In genomic region chr4:114384629-114385028, GRCh38 we compare ENCODE assay signal across 8 cellular contexts.
DNase-seq lines count a peak whose midpoint lies in the region; ATAC-seq and TF ChIP-seq lines count a peak whose summit lies in the region.

No MANE protein-coding gene starts in this region.

- DNase-seq in DND-41 (no peak), Karpas-422 (peak; percentile 78), astrocyte of the spinal cord (ENCODE audit: low read depth, low spot score) (peak; percentile 68), medulla oblongata (ENCODE audit: extremely low spot score) (peak; percentile 56), GM19240 (ENCODE audit: insufficient read length, low spot score) (no peak), stomach (no peak)
- no peak for DNase-seq in activated CD4-positive, alpha-beta T cell treated with anti-CD3 and anti-CD28 coated beads, Interleukin-2, amount 50 U/mL, for 4 hours

- 0 out of 2 replicates have a peak, but pooled peaks cover 4% of the 10 kb centered on the region for H4K20me1 ChIP-seq in DND-41 (ENCODE audit: insufficient read depth, low read length)
- no peaks in the 10 kb centered on the region for H4K20me1 ChIP-seq in Karpas-422 (ENCODE audit: insufficient read depth, low read depth, low read length)

- TF ChIP-seq POLR2A in stomach (IDR thresholded peaks at IDR 0.05): no peak

- H3K4me3 ChIP-seq in DND-41 (ENCODE audit: low read depth in 1 of 2, low read length in 2 of 2) (no peak overlapping the region), Karpas-422 (ENCODE audit: low read length) (no peak overlapping the region), astrocyte of the spinal cord (ENCODE audit: low read depth, low read length) (no peak overlapping the region), stomach (no peak overlapping the region)

- WGBS in stomach, 5 donors: 2 to 16% (median 4%) methylated on average over 4 of the region's 4 CpGs

- H3K27me3 ChIP-seq in DND-41 (ENCODE audit: insufficient read depth, low read length, poor library complexity) (no peaks in the 10 kb centered on the region), Karpas-422 (ENCODE audit: low read length) (no peaks in the 10 kb centered on the region), stomach (no peaks in the 10 kb centered on the region)

- intact Hi-C loops in stomach (cut with DNase I; ENCODE audit: low total_unique reads): no loop called here

- no peaks in the 10 kb centered on the region for H3K79me2 ChIP-seq in DND-41 (ENCODE audit: insufficient read depth, low read length)
- H3K79me2 ChIP-seq in Karpas-422 (ENCODE audit: low read length): no peaks in the 10 kb centered on the region

- H2AFZ ChIP-seq in DND-41 (ENCODE audit: low read depth, low read length) (no peak overlapping the region), Karpas-422 (ENCODE audit: low read length) (no peak overlapping the region)

- no peaks in the 10 kb centered on the region for H3K36me3 ChIP-seq in DND-41 (ENCODE audit: insufficient read depth, low read length)
- no peaks in the 10 kb centered on the region for H3K36me3 ChIP-seq in Karpas-422 (ENCODE audit: insufficient read depth, low read length)
- H3K36me3 ChIP-seq in stomach: no peaks in the 10 kb centered on the region

- H3K9me3 ChIP-seq in DND-41 (ENCODE audit: insufficient read depth, low read length, severe bottlenecking): no peaks in the 10 kb centered on the region
- no peaks in the 10 kb centered on the region for H3K9me3 ChIP-seq in Karpas-422 (ENCODE audit: low read length)
- no peaks in the 10 kb centered on the region for H3K9me3 ChIP-seq in stomach

- ATAC-seq in DND-41 (ENCODE audit: insufficient read depth, low read depth): no peak
- no peak for ATAC-seq in HG02763 (IDR thresholded peaks at IDR 0.05; ENCODE audit: unreplicated experiment)

- H3K4me2 ChIP-seq in DND-41 (ENCODE audit: insufficient read depth, low read length): no peak overlapping the region
- no peak overlapping the region for H3K4me2 ChIP-seq in Karpas-422 (ENCODE audit: low read depth, low read length, poor library complexity, severe bottlenecking)

- in situ Hi-C loops in astrocyte of the spinal cord (cut with HindIII; ENCODE audit: low sequenced_read_pairs): no loop called here

- H3K27ac ChIP-seq in DND-41 (ENCODE audit: low read length) (no peak overlapping the region), Karpas-422 (ENCODE audit: low read length) (no peak overlapping the region), stomach (no peak overlapping the region)

- TF ChIP-seq CTCF in DND-41 (IDR thresholded peaks at IDR 0.05; ENCODE audit: borderline replicate concordance, extremely low read depth, low read length, poor library complexity, severe bottlenecking): peak; percentile 58
- TF ChIP-seq CTCF in astrocyte of the spinal cord (IDR thresholded peaks at IDR 0.05; ENCODE audit: low read depth, low read length): peak; percentile 52
- peak in 2 of 7 experiments; percentile 22 to 24 for TF ChIP-seq CTCF in stomach (IDR thresholded peaks at IDR 0.05)

- H3K4me1 ChIP-seq in DND-41 (ENCODE audit: insufficient read depth, low read length) (no peaks in the 10 kb centered on the region), Karpas-422 (ENCODE audit: low read length) (no peaks in the 10 kb centered on the region), stomach (no peaks in the 10 kb centered on the region)

- TF ChIP-seq EP300 in stomach (IDR thresholded peaks at IDR 0.05): no peak

- no peaks in the 10 kb centered on the region for H3K9me2 ChIP-seq in Karpas-422 (replicated peaks; ENCODE audit: insufficient read depth, low read length)

- H3K9ac ChIP-seq in DND-41 (ENCODE audit: low read depth, low read length) (no peak overlapping the region), Karpas-422 (ENCODE audit: low read length) (no peak overlapping the region)

Comparison
In these comparisons a context has a peak if more than half of its experiments do, and no peak if none do; other contexts are left out.
1. DNase-seq: peak in Karpas-422 (single experiment), astrocyte of the spinal cord (single experiment) and medulla oblongata (single experiment); none in DND-41 (single experiment), GM19240 (single experiment), stomach (single experiment) and activated CD4-positive, alpha-beta T cell treated with anti-CD3 and anti-CD28 coated beads, Interleukin-2, amount 50 U/mL, for 4 hours (0 of 2).